In the genomic region with DNA sequence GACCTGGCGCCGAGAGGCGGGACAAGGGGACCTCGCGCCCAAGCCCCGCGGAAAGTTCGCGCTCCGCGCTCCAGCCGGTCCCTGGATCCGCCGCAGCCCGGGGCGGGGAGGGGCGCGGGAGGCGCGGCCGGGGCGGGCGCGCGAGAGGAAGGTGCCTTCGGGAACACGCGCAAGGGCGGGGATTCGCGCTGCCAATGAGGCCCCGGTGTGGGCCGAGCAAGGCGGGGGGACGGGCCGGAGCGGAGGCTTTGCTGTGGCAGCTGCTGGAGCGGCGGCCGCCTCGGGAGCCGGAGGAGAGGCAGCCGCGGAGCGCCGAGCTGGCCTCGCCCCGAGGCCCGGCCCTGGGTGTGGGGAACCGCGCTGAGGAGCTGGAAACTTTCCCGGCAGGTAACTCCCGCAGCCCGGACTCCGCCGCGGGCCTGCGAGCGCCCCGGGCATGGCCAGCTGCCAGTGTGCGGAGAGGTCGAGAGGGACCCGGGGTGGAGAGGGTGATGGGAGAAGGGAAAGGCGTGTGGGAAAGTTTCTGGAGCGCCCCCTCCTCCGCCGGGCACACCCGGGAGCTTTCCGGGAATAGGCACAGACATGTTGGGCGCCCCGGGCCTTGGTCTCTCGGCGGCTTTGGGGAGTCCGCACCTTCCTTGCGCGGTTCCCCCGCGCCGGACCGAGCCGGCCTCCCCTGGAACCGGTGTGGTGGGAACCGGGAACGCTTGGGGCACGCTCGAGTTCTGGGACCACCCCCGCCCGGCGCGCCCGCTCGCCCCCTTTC, we compare ENCODE assay signal across 1 cellular context.
TF ChIP-seq lines count a peak whose summit lies in the region.

A gene (plus strand): TSS at position 245 of the 766 bp plus-strand sequence. CDS start 97,271 bp downstream, outside the sequence.

TF ChIP-seq in HepG2, 621 proteins besides CTCF, POLR2A, EP300 and RAD21 (continued from another document and continues in another):
- TF ChIP-seq, protein P1, sequence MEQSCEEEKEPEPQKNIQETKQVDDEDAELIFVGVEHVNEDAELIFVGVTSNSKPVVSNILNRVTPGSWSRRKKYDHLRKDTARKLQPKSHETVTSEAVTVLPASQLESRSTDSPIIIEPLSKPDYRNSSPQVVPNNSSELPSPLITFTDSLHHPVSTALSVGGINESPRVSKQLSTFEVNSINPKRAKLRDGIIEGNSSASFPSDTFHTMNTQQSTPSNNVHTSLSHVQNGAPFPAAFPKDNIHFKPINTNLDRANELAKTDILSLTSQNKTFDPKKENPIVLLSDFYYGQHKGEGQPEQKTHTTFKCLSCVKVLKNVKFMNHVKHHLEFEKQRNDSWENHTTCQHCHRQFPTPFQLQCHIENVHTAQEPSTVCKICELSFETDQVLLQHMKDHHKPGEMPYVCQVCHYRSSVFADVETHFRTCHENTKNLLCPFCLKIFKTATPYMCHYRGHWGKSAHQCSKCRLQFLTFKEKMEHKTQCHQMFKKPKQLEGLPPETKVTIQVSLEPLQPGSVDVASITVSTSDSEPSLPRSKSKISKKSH (CRISPR knock-in tag; IDR thresholded peaks at IDR 0.05; ENCODE audit: borderline replicate concordance) = 0 out of 2 replicates have a peak, but pooled peaks have one; percentile 11
- TF ChIP-seq, protein P2, sequence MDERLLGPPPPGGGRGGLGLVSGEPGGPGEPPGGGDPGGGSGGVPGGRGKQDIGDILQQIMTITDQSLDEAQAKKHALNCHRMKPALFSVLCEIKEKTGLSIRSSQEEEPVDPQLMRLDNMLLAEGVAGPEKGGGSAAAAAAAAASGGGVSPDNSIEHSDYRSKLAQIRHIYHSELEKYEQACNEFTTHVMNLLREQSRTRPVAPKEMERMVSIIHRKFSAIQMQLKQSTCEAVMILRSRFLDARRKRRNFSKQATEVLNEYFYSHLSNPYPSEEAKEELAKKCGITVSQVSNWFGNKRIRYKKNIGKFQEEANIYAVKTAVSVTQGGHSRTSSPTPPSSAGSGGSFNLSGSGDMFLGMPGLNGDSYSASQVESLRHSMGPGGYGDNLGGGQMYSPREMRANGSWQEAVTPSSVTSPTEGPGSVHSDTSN (CRISPR knock-in tag; IDR thresholded peaks at IDR 0.05) = no peak
- TF ChIP-seq, protein P3, sequence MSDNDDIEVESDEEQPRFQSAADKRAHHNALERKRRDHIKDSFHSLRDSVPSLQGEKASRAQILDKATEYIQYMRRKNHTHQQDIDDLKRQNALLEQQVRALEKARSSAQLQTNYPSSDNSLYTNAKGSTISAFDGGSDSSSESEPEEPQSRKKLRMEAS (IDR thresholded peaks at IDR 0.05) = peak; percentile 72
- TF ChIP-seq ZNF337 (CRISPR knock-in tag; IDR thresholded peaks at IDR 0.05; ENCODE audit: borderline replicate concordance, low read depth) (no peak), ZNF776 (CRISPR knock-in tag; IDR thresholded peaks at IDR 0.05) (no peak), ZNF598 (CRISPR knock-in tag; IDR thresholded peaks at IDR 0.05; ENCODE audit: borderline replicate concordance) (no peak), XRCC5 (optimal IDR thresholded peaks at IDR 0.05; ENCODE audit: low read length) (peak; percentile 11), RXRB (CRISPR knock-in tag; IDR thresholded peaks at IDR 0.05; ENCODE audit: borderline replicate concordance) (no peak), ZNF747 (CRISPR knock-in tag; IDR thresholded peaks at IDR 0.05; ENCODE audit: borderline replicate concordance) (no peak), ZFP41 (CRISPR knock-in tag; IDR thresholded peaks at IDR 0.05; ENCODE audit: borderline replicate concordance) (no peak), ZNF672 (CRISPR knock-in tag; IDR thresholded peaks at IDR 0.05) (no peak), ZBTB3 (CRISPR knock-in tag; IDR thresholded peaks at IDR 0.05; ENCODE audit: borderline replicate concordance, low read depth) (0 out of 2 replicates have a peak, but pooled peaks have one; percentile 29), ZSCAN21 (CRISPR knock-in tag; IDR thresholded peaks at IDR 0.05; ENCODE audit: borderline replicate concordance) (no peak; the same call in 1 of the 2 replicates), MTA1 (CRISPR knock-in tag; IDR thresholded peaks at IDR 0.05; ENCODE audit: borderline replicate concordance) (no peak), ELF3 (CRISPR knock-in tag; IDR thresholded peaks at IDR 0.05) (no peak), NFKBIZ (CRISPR knock-in tag; IDR thresholded peaks at IDR 0.05) (no peak), CEBPG (CRISPR knock-in tag; IDR thresholded peaks at IDR 0.05) (no peak), NR2C2 (CRISPR knock-in tag; IDR thresholded peaks at IDR 0.05; ENCODE audit: borderline replicate concordance) (no peak), TEAD3 (CRISPR knock-in tag; optimal IDR thresholded peaks at IDR 0.05; ENCODE audit: borderline replicate concordance) (no peak), KDM3A (CRISPR knock-in tag; IDR thresholded peaks at IDR 0.05; ENCODE audit: low read depth) (no peak), RCOR2 (CRISPR knock-in tag; IDR thresholded peaks at IDR 0.05) (no peak), RBAK (CRISPR knock-in tag; IDR thresholded peaks at IDR 0.05) (no peak), KDM1A (CRISPR knock-in tag; IDR thresholded peaks at IDR 0.05) (no peak), MXI1 (IDR thresholded peaks at IDR 0.05; ENCODE audit: borderline replicate concordance, low read depth, low read length) (0 out of 3 replicates have a peak, but pooled peaks have one; percentile 26), ZNF30 (CRISPR knock-in tag; IDR thresholded peaks at IDR 0.05) (no peak)
- TF ChIP-seq, protein P4, sequence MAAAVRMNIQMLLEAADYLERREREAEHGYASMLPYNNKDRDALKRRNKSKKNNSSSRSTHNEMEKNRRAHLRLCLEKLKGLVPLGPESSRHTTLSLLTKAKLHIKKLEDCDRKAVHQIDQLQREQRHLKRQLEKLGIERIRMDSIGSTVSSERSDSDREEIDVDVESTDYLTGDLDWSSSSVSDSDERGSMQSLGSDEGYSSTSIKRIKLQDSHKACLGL (CRISPR knock-in tag; IDR thresholded peaks at IDR 0.05) = no peak
- TF ChIP-seq, protein P5, sequence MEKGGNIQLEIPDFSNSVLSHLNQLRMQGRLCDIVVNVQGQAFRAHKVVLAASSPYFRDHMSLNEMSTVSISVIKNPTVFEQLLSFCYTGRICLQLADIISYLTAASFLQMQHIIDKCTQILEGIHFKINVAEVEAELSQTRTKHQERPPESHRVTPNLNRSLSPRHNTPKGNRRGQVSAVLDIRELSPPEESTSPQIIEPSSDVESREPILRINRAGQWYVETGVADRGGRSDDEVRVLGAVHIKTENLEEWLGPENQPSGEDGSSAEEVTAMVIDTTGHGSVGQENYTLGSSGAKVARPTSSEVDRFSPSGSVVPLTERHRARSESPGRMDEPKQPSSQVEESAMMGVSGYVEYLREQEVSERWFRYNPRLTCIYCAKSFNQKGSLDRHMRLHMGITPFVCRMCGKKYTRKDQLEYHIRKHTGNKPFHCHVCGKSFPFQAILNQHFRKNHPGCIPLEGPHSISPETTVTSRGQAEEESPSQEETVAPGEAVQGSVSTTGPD (CRISPR knock-in tag; IDR thresholded peaks at IDR 0.05) = no peak
- TF ChIP-seq, protein P6, sequence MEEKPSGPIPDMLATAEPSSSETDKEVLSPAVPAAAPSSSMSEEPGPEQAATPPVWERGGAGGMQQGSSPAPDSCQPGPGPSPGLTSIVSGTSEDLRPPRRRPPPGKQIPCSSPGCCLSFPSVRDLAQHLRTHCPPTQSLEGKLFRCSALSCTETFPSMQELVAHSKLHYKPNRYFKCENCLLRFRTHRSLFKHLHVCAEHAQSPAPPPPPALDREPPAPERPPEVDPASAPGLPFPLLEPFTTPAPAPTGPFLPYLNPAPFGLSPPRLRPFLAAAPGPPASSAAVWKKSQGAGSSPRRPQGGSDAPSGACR (CRISPR knock-in tag; IDR thresholded peaks at IDR 0.05) = no peak
- TF ChIP-seq, protein P7, sequence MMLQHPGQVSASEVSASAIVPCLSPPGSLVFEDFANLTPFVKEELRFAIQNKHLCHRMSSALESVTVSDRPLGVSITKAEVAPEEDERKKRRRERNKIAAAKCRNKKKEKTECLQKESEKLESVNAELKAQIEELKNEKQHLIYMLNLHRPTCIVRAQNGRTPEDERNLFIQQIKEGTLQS (CRISPR knock-in tag; IDR thresholded peaks at IDR 0.05) = no peak
- TF ChIP-seq, protein P8, sequence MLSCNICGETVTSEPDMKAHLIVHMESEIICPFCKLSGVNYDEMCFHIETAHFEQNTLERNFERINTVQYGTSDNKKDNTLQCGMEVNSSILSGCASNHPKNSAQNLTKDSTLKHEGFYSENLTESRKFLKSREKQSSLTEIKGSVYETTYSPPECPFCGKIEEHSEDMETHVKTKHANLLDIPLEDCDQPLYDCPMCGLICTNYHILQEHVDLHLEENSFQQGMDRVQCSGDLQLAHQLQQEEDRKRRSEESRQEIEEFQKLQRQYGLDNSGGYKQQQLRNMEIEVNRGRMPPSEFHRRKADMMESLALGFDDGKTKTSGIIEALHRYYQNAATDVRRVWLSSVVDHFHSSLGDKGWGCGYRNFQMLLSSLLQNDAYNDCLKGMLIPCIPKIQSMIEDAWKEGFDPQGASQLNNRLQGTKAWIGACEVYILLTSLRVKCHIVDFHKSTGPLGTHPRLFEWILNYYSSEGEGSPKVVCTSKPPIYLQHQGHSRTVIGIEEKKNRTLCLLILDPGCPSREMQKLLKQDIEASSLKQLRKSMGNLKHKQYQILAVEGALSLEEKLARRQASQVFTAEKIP (CRISPR knock-in tag; IDR thresholded peaks at IDR 0.05; ENCODE audit: borderline replicate concordance) = no peak
- TF ChIP-seq, protein P9, sequence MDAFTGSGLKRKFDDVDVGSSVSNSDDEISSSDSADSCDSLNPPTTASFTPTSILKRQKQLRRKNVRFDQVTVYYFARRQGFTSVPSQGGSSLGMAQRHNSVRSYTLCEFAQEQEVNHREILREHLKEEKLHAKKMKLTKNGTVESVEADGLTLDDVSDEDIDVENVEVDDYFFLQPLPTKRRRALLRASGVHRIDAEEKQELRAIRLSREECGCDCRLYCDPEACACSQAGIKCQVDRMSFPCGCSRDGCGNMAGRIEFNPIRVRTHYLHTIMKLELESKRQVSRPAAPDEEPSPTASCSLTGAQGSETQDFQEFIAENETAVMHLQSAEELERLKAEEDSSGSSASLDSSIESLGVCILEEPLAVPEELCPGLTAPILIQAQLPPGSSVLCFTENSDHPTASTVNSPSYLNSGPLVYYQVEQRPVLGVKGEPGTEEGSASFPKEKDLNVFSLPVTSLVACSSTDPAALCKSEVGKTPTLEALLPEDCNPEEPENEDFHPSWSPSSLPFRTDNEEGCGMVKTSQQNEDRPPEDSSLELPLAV (CRISPR knock-in tag; conservative IDR thresholded peaks at IDR 0.05; ENCODE audit: low read depth) = no peak
- TF ChIP-seq, protein P10, sequence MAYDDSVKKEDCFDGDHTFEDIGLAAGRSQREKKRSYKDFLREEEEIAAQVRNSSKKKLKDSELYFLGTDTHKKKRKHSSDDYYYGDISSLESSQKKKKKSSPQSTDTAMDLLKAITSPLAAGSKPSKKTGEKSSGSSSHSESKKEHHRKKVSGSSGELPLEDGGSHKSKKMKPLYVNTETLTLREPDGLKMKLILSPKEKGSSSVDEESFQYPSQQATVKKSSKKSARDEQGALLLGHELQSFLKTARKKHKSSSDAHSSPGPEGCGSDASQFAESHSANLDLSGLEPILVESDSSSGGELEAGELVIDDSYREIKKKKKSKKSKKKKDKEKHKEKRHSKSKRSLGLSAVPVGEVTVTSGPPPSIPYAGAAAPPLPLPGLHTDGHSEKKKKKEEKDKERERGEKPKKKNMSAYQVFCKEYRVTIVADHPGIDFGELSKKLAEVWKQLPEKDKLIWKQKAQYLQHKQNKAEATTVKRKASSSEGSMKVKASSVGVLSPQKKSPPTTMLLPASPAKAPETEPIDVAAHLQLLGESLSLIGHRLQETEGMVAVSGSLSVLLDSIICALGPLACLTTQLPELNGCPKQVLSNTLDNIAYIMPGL (CRISPR knock-in tag; IDR thresholded peaks at IDR 0.05; ENCODE audit: borderline replicate concordance in 1 of 2, low read depth in 1 of 2) = peak; percentile 26 to 78; a peak in 2 of 4 replicates
- TF ChIP-seq, protein P11, sequence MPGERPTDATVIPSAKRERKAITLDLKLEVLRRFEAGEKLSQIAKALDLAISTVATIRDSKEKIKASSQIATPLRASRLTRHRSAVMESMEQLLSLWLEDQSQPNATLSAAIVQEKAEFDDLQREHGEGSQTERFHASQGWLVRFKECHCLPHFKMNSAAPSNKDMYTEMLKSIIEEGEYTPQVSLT (CRISPR knock-in tag; IDR thresholded peaks at IDR 0.05; ENCODE audit: borderline replicate concordance, low read depth) = no peak
- TF ChIP-seq, protein P12, sequence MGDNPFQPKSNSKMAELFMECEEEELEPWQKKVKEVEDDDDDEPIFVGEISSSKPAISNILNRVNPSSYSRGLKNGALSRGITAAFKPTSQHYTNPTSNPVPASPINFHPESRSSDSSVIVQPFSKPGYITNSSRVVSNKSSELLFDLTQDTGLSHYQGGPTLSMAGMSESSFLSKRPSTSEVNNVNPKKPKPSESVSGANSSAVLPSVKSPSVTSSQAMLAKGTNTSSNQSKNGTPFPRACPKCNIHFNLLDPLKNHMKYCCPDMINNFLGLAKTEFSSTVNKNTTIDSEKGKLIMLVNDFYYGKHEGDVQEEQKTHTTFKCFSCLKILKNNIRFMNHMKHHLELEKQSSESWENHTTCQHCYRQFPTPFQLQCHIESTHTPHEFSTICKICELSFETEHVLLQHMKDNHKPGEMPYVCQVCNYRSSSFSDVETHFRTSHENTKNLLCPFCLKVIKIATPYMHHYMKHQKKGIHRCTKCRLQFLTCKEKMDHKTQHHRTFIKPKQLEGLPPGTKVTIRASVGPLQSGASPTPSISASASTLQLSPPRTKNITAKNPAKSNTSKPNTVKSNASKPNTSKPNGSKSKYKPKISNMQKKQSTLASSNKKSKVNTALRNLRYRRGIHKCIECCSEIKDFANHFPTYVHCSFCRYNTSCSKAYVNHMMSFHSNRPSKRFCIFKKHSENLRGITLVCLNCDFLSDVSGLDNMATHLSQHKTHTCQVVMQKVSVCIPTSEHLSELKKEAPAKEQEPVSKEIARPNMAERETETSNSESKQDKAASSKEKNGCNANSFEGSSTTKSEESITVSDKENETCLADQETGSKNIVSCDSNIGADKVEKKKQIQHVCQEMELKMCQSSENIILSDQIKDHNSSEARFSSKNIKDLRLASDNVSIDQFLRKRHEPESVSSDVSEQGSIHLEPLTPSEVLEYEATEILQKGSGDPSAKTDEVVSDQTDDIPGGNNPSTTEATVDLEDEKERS (CRISPR knock-in tag; IDR thresholded peaks at IDR 0.05) = no peak
